Comparison of ENCODE assay signal across 19 cellular contexts in the genomic region with DNA sequence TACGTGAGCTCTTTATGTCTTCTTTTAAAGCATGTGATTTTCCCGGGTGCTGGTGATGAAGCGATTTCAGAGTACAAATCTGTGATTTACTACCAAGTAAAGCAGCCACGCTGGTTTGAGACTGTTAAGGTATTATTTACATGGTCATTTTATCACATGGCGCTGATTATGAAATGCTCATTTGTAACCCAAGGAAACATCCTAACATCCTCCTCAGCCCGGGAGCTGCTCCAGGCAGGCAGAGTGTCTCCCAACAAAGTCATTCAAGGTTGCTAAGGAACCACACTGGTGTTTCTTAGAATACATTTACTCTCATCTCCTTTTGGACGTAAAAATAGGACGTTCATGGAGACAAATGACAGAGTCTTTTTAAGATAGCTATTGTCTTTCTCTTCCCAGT.
DNase-seq lines count a peak whose midpoint lies in the region; ATAC-seq, FAIRE-seq and TF ChIP-seq lines count a peak whose summit lies in the region.
"Had no signal": no experiment of that assay in that cellular context is flagged by ENCODE, and none has a peak within 500 bp of the region (broad histone marks: within the 10 kb centered on the region; RNA-seq: fewer than 3 reads in every experiment).

No MANE protein-coding gene starts in this region.

- no peak overlapping the region for H3K4me2 ChIP-seq in PC-9
- H3K4me2 ChIP-seq: GM23338 had no signal

- ATAC-seq in sciatic nerve, result peak; percentile 71
- no peak for ATAC-seq in GM18511 (IDR thresholded peaks at IDR 0.05; ENCODE audit: unreplicated experiment)
- ATAC-seq: activated T-helper 17 cell treated with anti-CD3 and anti-CD28 coated beads, Interleukin-2, amount 50 U/mL, for 72 hours; GM23338; T-helper 17 cell had no signal

- BruUV-seq in PC-9 (replicated peaks; lab: Mats Ljungman, UMichigan), result no TSS peak

- no peaks in the 10 kb centered on the region for H3K9me3 ChIP-seq in PC-9 (ENCODE audit: insufficient read depth, low read depth)

- no peaks in the 10 kb centered on the region for H3K36me3 ChIP-seq in PC-9 (ENCODE audit: low read depth)

- no peaks in the 10 kb centered on the region for H3F3A ChIP-seq in PC-9 (ENCODE audit: insufficient read depth, low read depth)

- no peaks in the 10 kb centered on the region for H3K4me1 ChIP-seq in PC-9 (replicated peaks; ENCODE audit: insufficient read depth)

- POLR2A ChIA-PET in PC-9 (lab: Charles Lee; ENCODE audit: unreplicated experiment), result no interaction called here

- H3K27me3 ChIP-seq in PC-9 (ENCODE audit: insufficient read depth, low read depth), result no peaks in the 10 kb centered on the region

- no peak overlapping the region for H3K4me3 ChIP-seq in PC-9
- H3K4me3 ChIP-seq: GM23338 had no signal

- TF ChIP-seq CTCF in PC-9 (conservative IDR thresholded peaks at IDR 0.05), result no peak

- H3K9me2 ChIP-seq in PC-9 (ENCODE audit: insufficient read depth), result no peaks in the 10 kb centered on the region

- peak; percentile 45 for DNase-seq in AG20443 (ENCODE audit: low spot score)
- DNase-seq in caudate nucleus (lab: John Stamatoyannopoulos, UW), result peak in 7 of 61 donors; percentile 7 to 78 (median 17)
- peak; percentile 31 for DNase-seq in sciatic nerve (ENCODE audit: low spot score)
- no peak for DNase-seq in GM19239 (ENCODE audit: insufficient read length, low spot score)
- DNase-seq in PC-9, result no peak
- no peak for DNase-seq in activated CD8-positive, alpha-beta memory T cell treated with anti-CD3 and anti-CD28 coated beads, Interleukin-2, amount 50 U/mL, for 48 hours
- DNase-seq: activated B cell treated with CpG ODN at 0.5 μM for 24 hours; cerebellar nuclear complex; effector memory CD4-positive, alpha-beta T cell; NCI-H2029; NCI-H446 treated with DMSO at 0.1 percent for 48 hours; nephron progenitor cell; right cardiac atrium; T-helper 17 cell had no signal

- peak; percentile 96 for FAIRE-seq in islet of Langerhans (lab: Jason Lieb, UNC)
- FAIRE-seq in GM19239 (lab: Jason Lieb, UNC), result no peak
- FAIRE-seq: GM12891 had no signal

- CTCF ChIA-PET in PC-9 (lab: Charles Lee), result no interaction called here

- intact Hi-C loops in sciatic nerve (cut with DNase I), result no loop called here
- intact Hi-C loops in PC-9 (cut with micrococcal nuclease; ENCODE audit: unreplicated experiment), result no loop called here

- peak overlapping the region; percentile 52 for H3K27ac ChIP-seq in caudate nucleus (ENCODE audit: low read depth, low read length)
- H3K27ac ChIP-seq in PC-9, result no peak overlapping the region

- H4K20me1 ChIP-seq in PC-9 (ENCODE audit: insufficient read depth), result no peaks in the 10 kb centered on the region

- H3K79me2 ChIP-seq in PC-9 (ENCODE audit: low read depth), result no peaks in the 10 kb centered on the region

- H2AFZ ChIP-seq in PC-9, result no peak overlapping the region
- H2AFZ ChIP-seq: GM23338 had no signal

Comparison
In these comparisons a context has a peak if more than half of its experiments do, and no peak if none do; other contexts are left out.
1. DNase-seq: peak in AG20443 (single experiment) and sciatic nerve (single experiment); none in GM19239 (single experiment), PC-9 (0 of 2) and activated CD8-positive, alpha-beta memory T cell treated with anti-CD3 and anti-CD28 coated beads, Interleukin-2, amount 50 U/mL, for 48 hours (single experiment).